Comparison of ENCODE assay signal across 18 cellular contexts in genomic region chr17:43733956-43734355, GRCh38. TPM values are rescaled to one million over a fixed set of nuclear protein-coding genes. Genes with fewer than 3 reads are reported as not detected.
"Had no signal": no experiment of that assay in that cellular context is flagged by ENCODE, and none has a peak within 500 bp of the region (broad histone marks: within the 10 kb centered on the region; RNA-seq: fewer than 3 reads in every experiment).

No MANE protein-coding gene starts in this region.

- H3K9me3 ChIP-seq: breast epithelium, gastroesophageal sphincter, heart right ventricle, mucosa of descending colon, neutrophil, transverse colon had no signal

- H3K4me3 ChIP-seq: breast epithelium, gastroesophageal sphincter, heart right ventricle, mucosa of descending colon, transverse colon had no signal

- H3K27me3 ChIP-seq: breast epithelium, gastroesophageal sphincter, heart right ventricle, transverse colon had no signal

- H3K27ac ChIP-seq: breast epithelium, gastroesophageal sphincter, heart right ventricle, neutrophil, transverse colon had no signal

- H3K36me3 ChIP-seq: breast epithelium, gastroesophageal sphincter, heart right ventricle, neutrophil, transverse colon had no signal

- ATAC-seq: activated naive CD8-positive, alpha-beta T cell treated with anti-CD3 and anti-CD28 coated beads, Interleukin-2, amount 50 U/mL, for 24 hours; left colon; mucosa of descending colon; naive thymus-derived CD8-positive, alpha-beta T cell; stimulated activated naive CD8-positive, alpha-beta T cell treated with anti-CD3 and anti-CD28 coated beads, Interleukin-15, Interleukin-2, amounts not matched to agents 100 U/mL and 50 U/mL, for 24 hours had no signal

- H3K4me1 ChIP-seq: breast epithelium, gastroesophageal sphincter, transverse colon had no signal

- DNase-seq: activated CD4-positive, CD25-positive, alpha-beta regulatory T cell treated with anti-CD3 and anti-CD28 coated beads, Interleukin-2, amount 50 U/mL, for 72 hours; activated naive CD4-positive, alpha-beta T cell treated with Interleukin-2 at 50 U/mL for 16 hours; activated naive CD8-positive, alpha-beta T cell treated with anti-CD3 and anti-CD28 coated beads, Interleukin-2, amount 50 U/mL, for 24 hours; activated T-cell treated with anti-CD3 and anti-CD28 coated beads for 4 hours; aorta; effector memory CD4-positive, alpha-beta T cell; heart right ventricle; left colon; mucosa of descending colon; naive thymus-derived CD8-positive, alpha-beta T cell; retina; stimulated activated naive CD8-positive, alpha-beta T cell treated with anti-CD3 and anti-CD28 coated beads, Interleukin-15, Interleukin-2, amounts not matched to agents 100 U/mL and 50 U/mL, for 24 hours; transverse colon had no signal

RNA-seq across cellular contexts. Expression of gene SOST, which starts 24.6 kb away (rescaled TPM):
- total RNA-seq: activated CD8-positive, alpha-beta memory T cell treated with anti-CD3 and anti-CD28 coated beads for 36 hours; breast epithelium; cerebellum; left colon; mucosa of descending colon; naive thymus-derived CD8-positive, alpha-beta T cell; transverse colon had no signal

RNA-seq across cellular contexts. Expression of gene CFAP97D1, which starts 46.3 kb away (rescaled TPM):
- total RNA-seq: activated CD8-positive, alpha-beta memory T cell treated with anti-CD3 and anti-CD28 coated beads for 36 hours; aorta; cerebellum; left colon; mucosa of descending colon; naive thymus-derived CD8-positive, alpha-beta T cell; transverse colon had no signal
